ENCODE assay signal across 27 cellular contexts in genomic region chr21:44617071-44617501, GRCh38. TPM values are rescaled to one million over a fixed set of nuclear protein-coding genes. Genes with fewer than 3 reads are reported as not detected.
DNase-seq lines count a peak whose midpoint lies in the region; ATAC-seq and TF ChIP-seq lines count a peak whose summit lies in the region.
"Had no signal": no experiment of that assay in that cellular context is flagged by ENCODE, and none has a peak within 500 bp of the region (broad histone marks: within the 10 kb centered on the region; RNA-seq: fewer than 3 reads in every experiment).

No MANE protein-coding gene starts in this region.

- H3K4me3 Mint-ChIP-seq in CD4-positive, alpha-beta T cell, result no peak overlapping the region
- H3K4me3 Mint-ChIP-seq in chondrocyte (ENCODE audit: unreplicated experiment) (no peak overlapping the region), neural progenitor cell (no peak overlapping the region)
- H3K4me3 Mint-ChIP-seq: activated CD8-positive, alpha-beta T cell treated with anti-CD3 and anti-CD28 coated beads, Interleukin-2, amount 10 ng/mL, durations not matched to agents 7 days and 5 days; natural killer cell treated with Interleukin-12 subunit alpha and Interleukin-12 subunit beta and Interleukin-15 and Interleukin-18, amount 100 ng/mL, for 72 hours had no signal

- H3K4me1 Mint-ChIP-seq in CD4-positive, alpha-beta T cell (ENCODE audit: low read depth), result peaks cover 52% of the 10 kb centered on the region
- H3K4me1 Mint-ChIP-seq in chondrocyte (ENCODE audit: low read depth), result no peaks in the 10 kb centered on the region
- H3K4me1 Mint-ChIP-seq in neural progenitor cell, result no peaks in the 10 kb centered on the region

- H3K9me3 Mint-ChIP-seq in CD4-positive, alpha-beta T cell, result peaks cover 20% of the 10 kb centered on the region
- H3K9me3 Mint-ChIP-seq in chondrocyte (ENCODE audit: low read depth) (peaks cover 17% of the 10 kb centered on the region), neural progenitor cell (peaks cover 34% of the 10 kb centered on the region)

- H3K27me3 ChIP-seq in CD4-positive, alpha-beta T cell (ENCODE audit: control insufficient read depth, insufficient read depth, low read length), result no peaks in the 10 kb centered on the region
- H3K27me3 ChIP-seq in H7 (ENCODE audit: control insufficient read depth, insufficient read depth, low read length) (no peaks in the 10 kb centered on the region), neural progenitor cell (no peaks in the 10 kb centered on the region)
- H3K27me3 ChIP-seq: pancreas, SJCRH30, transverse colon had no signal

- H4K20me1 ChIP-seq in neural progenitor cell (ENCODE audit: low read depth), result no peaks in the 10 kb centered on the region

- H2AFZ ChIP-seq in neural progenitor cell (replicated peaks), result peak overlapping the region; percentile 24
- H2AFZ ChIP-seq: GM23248 had no signal

- H3K27me3 Mint-ChIP-seq in CD4-positive, alpha-beta T cell, result no peaks in the 10 kb centered on the region
- H3K27me3 Mint-ChIP-seq in chondrocyte (ENCODE audit: low read depth) (peaks cover 56% of the 10 kb centered on the region), neural progenitor cell (ENCODE audit: insufficient read depth, low read depth) (peaks cover 2% of the 10 kb centered on the region)

- peaks cover 10% of the 10 kb centered on the region for H3K9me3 ChIP-seq in CD4-positive, alpha-beta T cell (ENCODE audit: control insufficient read depth, low read length)
- H3K9me3 ChIP-seq in neural progenitor cell (ENCODE audit: low read depth), result no peaks in the 10 kb centered on the region
- H3K9me3 ChIP-seq: pancreas had no signal

- H3K4me2 ChIP-seq in neural progenitor cell, result no peak overlapping the region

- intact Hi-C loops in CD4-positive, alpha-beta T cell (cut with DNase I, micrococcal nuclease), result loop anchor here (5.0 to 10.0 kb wide), 3 partner anchors 35 to 105 kb away; partner anchors contain the start of genes KRTAP10-1 (in 1 of the 2) and KRTAP12-4 (in 1 of the 2)

- peaks cover 5% of the 10 kb centered on the region for H3K4me1 ChIP-seq in neural progenitor cell
- H3K4me1 ChIP-seq: pancreas, SJCRH30 had no signal

- no peak for ATAC-seq in CD4-positive, alpha-beta T cell (ENCODE audit: poor library complexity)
- ATAC-seq in GM21515 (IDR thresholded peaks at IDR 0.05; ENCODE audit: unreplicated experiment), result no peak
- ATAC-seq: activated CD4-positive, CD25-positive, alpha-beta regulatory T cell treated with anti-CD3 and anti-CD28 coated beads, Interleukin-2, amount 50 U/mL, for 24 hours; activated CD8-positive, alpha-beta T cell treated with anti-CD3 and anti-CD28 coated beads, Interleukin-2, amount 10 ng/mL, durations not matched to agents 7 days and 5 days; natural killer cell treated with Interleukin-12 subunit alpha and Interleukin-12 subunit beta and Interleukin-15 and Interleukin-18, amount 100 ng/mL, for 72 hours; pancreas had no signal

- H3K79me2 ChIP-seq in neural progenitor cell (ENCODE audit: low read depth), result no peaks in the 10 kb centered on the region

- H3K36me3 Mint-ChIP-seq in CD4-positive, alpha-beta T cell (ENCODE audit: low read depth), result peaks cover 33% of the 10 kb centered on the region
- H3K36me3 Mint-ChIP-seq in chondrocyte (ENCODE audit: low read depth) (peaks cover 7% of the 10 kb centered on the region), neural progenitor cell (no peaks in the 10 kb centered on the region)

- H3K36me3 ChIP-seq in H7 (replicated peaks; ENCODE audit: control insufficient read depth, insufficient read depth, low read length) (no peaks in the 10 kb centered on the region), neural progenitor cell (no peaks in the 10 kb centered on the region)
- H3K36me3 ChIP-seq: pancreas, SJCRH30, spleen, transverse colon had no signal

- no peaks in the 10 kb centered on the region for H3F3A ChIP-seq in neural progenitor cell (ENCODE audit: low read depth)

- peak overlapping the region; percentile 88 for H3K27ac Mint-ChIP-seq in CD4-positive, alpha-beta T cell
- H3K27ac Mint-ChIP-seq in chondrocyte (ENCODE audit: unreplicated experiment) (no peak overlapping the region), neural progenitor cell (no peak overlapping the region)
- H3K27ac Mint-ChIP-seq: activated T-helper 2 cell treated with anti-CD3 and anti-CD28 coated beads, Interferon-gamma antibody, Interleukin-2, Interleukin-4, amounts not matched to agents 10 μg/mL and 5 μg/mL and 100 μg/mL, durations not matched to agents 14 hours and 24 hours and 36 hours had no signal

- H3K27ac ChIP-seq in CD4-positive, alpha-beta T cell (ENCODE audit: low read depth, low read length), result no peak overlapping the region
- no peak overlapping the region for H3K27ac ChIP-seq in neural progenitor cell
- H3K27ac ChIP-seq: dorsolateral prefrontal cortex, GM23248, pancreas, SJCRH30, transverse colon had no signal

- no peak for DNase-seq in CD4-positive, alpha-beta T cell
- DNase-seq in H7 (peak; percentile 63), chondrocyte (ENCODE audit: low spot score) (peak; percentile 75), neural progenitor cell (ENCODE audit: low spot score) (no peak), OCI-M1 (lab: John Stamatoyannopoulos, UW) (no peak), NCI-H774 (lab: John Stamatoyannopoulos, UW) (no peak)
- DNase-seq: activated CD8-positive, alpha-beta T cell treated with anti-CD3 and anti-CD28 coated beads, Interleukin-2, amount 10 ng/mL, durations not matched to agents 7 days and 5 days; C1 segment of cervical spinal cord; cerebellar nuclear complex; dorsolateral prefrontal cortex; EL; GM23248; islet precursor cell; NCI-H1092 treated with DMSO at 0.1 percent for 48 hours; NCI-H187 treated with DMSO at 0.1 percent for 48 hours; retina; SJCRH30; spleen; transverse colon had no signal

- no peak overlapping the region for H3K9ac ChIP-seq in neural progenitor cell
- H3K9ac ChIP-seq: GM23248 had no signal

- POLR2A ChIA-PET in CD4-positive, alpha-beta T cell (lab: Charles Lee), result interaction anchor here (1.4 kb wide), 1 partner anchor 41 kb away, joined by 3 read pairs; the partner anchor contains the start of gene KRTAP12-3

- no peak for TF ChIP-seq CTCF in CD4-positive, alpha-beta T cell (IDR thresholded peaks at IDR 0.05)
- TF ChIP-seq CTCF in chondrocyte (IDR thresholded peaks at IDR 0.05) (no peak), neural progenitor cell (IDR thresholded peaks at IDR 0.05) (no peak)

- CTCF ChIA-PET in CD4-positive, alpha-beta T cell (lab: Charles Lee), result no interaction called here

- H3K4me3 ChIP-seq in H7 (ENCODE audit: insufficient read depth, low read depth, low read length) (no peak overlapping the region), neural progenitor cell (no peak overlapping the region)
- H3K4me3 ChIP-seq: dorsolateral prefrontal cortex, GM23248, pancreas, SJCRH30, spleen, transverse colon had no signal

RNA-seq across cellular contexts. Expression of gene KRTAP10-8, which starts 5.2 kb away (rescaled TPM):
- not detected for total RNA-seq in CD4-positive, alpha-beta T cell
- total RNA-seq in H7 (2014; rRNA removed; shearing (Covaris generic)), result not detected in 2 replicates
- total RNA-seq in chondrocyte (not detected in 3 replicates), neural progenitor cell (ENCODE audit: low replicate concordance) (not detected in 2 replicates)
- total RNA-seq: activated CD8-positive, alpha-beta T cell treated with anti-CD3 and anti-CD28 coated beads, Interleukin-2, amount 10 ng/mL, durations not matched to agents 7 days and 5 days; activated T-helper 2 cell treated with anti-CD3 and anti-CD28 coated beads, Interferon-gamma antibody, Interleukin-2, Interleukin-4, amounts not matched to agents 10 μg/mL and 5 μg/mL and 100 μg/mL, durations not matched to agents 14 hours and 24 hours and 36 hours; dorsolateral prefrontal cortex; GM23248; HT-29; liver; M059J; natural killer cell treated with Interleukin-12 subunit alpha and Interleukin-12 subunit beta and Interleukin-15 and Interleukin-18, amount 100 ng/mL, for 72 hours; pancreas; SJCRH30; spleen; transverse colon had no signal

RNA-seq across cellular contexts. Expression of gene KRTAP10-9, which starts 9.8 kb away (rescaled TPM):
- total RNA-seq in CD4-positive, alpha-beta T cell, result not detected
- total RNA-seq in H7 (2014; rRNA removed; shearing (Covaris generic)), result not detected in 2 replicates
- not detected in 3 replicates for total RNA-seq in chondrocyte
- total RNA-seq in neural progenitor cell (ENCODE audit: low replicate concordance), result not detected in 2 replicates
- total RNA-seq: activated CD8-positive, alpha-beta T cell treated with anti-CD3 and anti-CD28 coated beads, Interleukin-2, amount 10 ng/mL, durations not matched to agents 7 days and 5 days; activated T-helper 2 cell treated with anti-CD3 and anti-CD28 coated beads, Interferon-gamma antibody, Interleukin-2, Interleukin-4, amounts not matched to agents 10 μg/mL and 5 μg/mL and 100 μg/mL, durations not matched to agents 14 hours and 24 hours and 36 hours; dorsolateral prefrontal cortex; GM23248; HT-29; liver; M059J; natural killer cell treated with Interleukin-12 subunit alpha and Interleukin-12 subunit beta and Interleukin-15 and Interleukin-18, amount 100 ng/mL, for 72 hours; pancreas; SJCRH30; spleen; transverse colon had no signal

RNA-seq across cellular contexts. Expression of gene KRTAP10-7, which starts 16.7 kb away (rescaled TPM):
- not detected for total RNA-seq in CD4-positive, alpha-beta T cell
- total RNA-seq in H7 (2014; rRNA removed; shearing (Covaris generic)), result not detected in 2 replicates
- total RNA-seq in chondrocyte, result not detected in 3 replicates
- not detected in 2 replicates for total RNA-seq in neural progenitor cell (ENCODE audit: low replicate concordance)
- total RNA-seq: activated CD8-positive, alpha-beta T cell treated with anti-CD3 and anti-CD28 coated beads, Interleukin-2, amount 10 ng/mL, durations not matched to agents 7 days and 5 days; activated T-helper 2 cell treated with anti-CD3 and anti-CD28 coated beads, Interferon-gamma antibody, Interleukin-2, Interleukin-4, amounts not matched to agents 10 μg/mL and 5 μg/mL and 100 μg/mL, durations not matched to agents 14 hours and 24 hours and 36 hours; dorsolateral prefrontal cortex; GM23248; HT-29; liver; M059J; natural killer cell treated with Interleukin-12 subunit alpha and Interleukin-12 subunit beta and Interleukin-15 and Interleukin-18, amount 100 ng/mL, for 72 hours; pancreas; SJCRH30; spleen; transverse colon had no signal

RNA-seq across cellular contexts. Expression of gene KRTAP10-10, which starts 20.1 kb away (rescaled TPM):
- not detected for total RNA-seq in CD4-positive, alpha-beta T cell
- not detected in 2 replicates for total RNA-seq in H7 (2014; rRNA removed; shearing (Covaris generic))
- total RNA-seq in chondrocyte (not detected in 3 replicates), neural progenitor cell (ENCODE audit: low replicate concordance) (not detected in 2 replicates)
- total RNA-seq: activated CD8-positive, alpha-beta T cell treated with anti-CD3 and anti-CD28 coated beads, Interleukin-2, amount 10 ng/mL, durations not matched to agents 7 days and 5 days; activated T-helper 2 cell treated with anti-CD3 and anti-CD28 coated beads, Interferon-gamma antibody, Interleukin-2, Interleukin-4, amounts not matched to agents 10 μg/mL and 5 μg/mL and 100 μg/mL, durations not matched to agents 14 hours and 24 hours and 36 hours; dorsolateral prefrontal cortex; GM23248; HT-29; liver; M059J; natural killer cell treated with Interleukin-12 subunit alpha and Interleukin-12 subunit beta and Interleukin-15 and Interleukin-18, amount 100 ng/mL, for 72 hours; pancreas; SJCRH30; spleen; transverse colon had no signal

RNA-seq across cellular contexts. Expression of gene KRTAP10-6, which starts 24.8 kb away (rescaled TPM):
- total RNA-seq in CD4-positive, alpha-beta T cell, result not detected
- total RNA-seq in H7 (2014; rRNA removed; shearing (Covaris generic)), result not detected in 2 replicates
- total RNA-seq in chondrocyte (not detected in 3 replicates), neural progenitor cell (ENCODE audit: low replicate concordance) (not detected in 2 replicates)
- total RNA-seq: activated CD8-positive, alpha-beta T cell treated with anti-CD3 and anti-CD28 coated beads, Interleukin-2, amount 10 ng/mL, durations not matched to agents 7 days and 5 days; activated T-helper 2 cell treated with anti-CD3 and anti-CD28 coated beads, Interferon-gamma antibody, Interleukin-2, Interleukin-4, amounts not matched to agents 10 μg/mL and 5 μg/mL and 100 μg/mL, durations not matched to agents 14 hours and 24 hours and 36 hours; dorsolateral prefrontal cortex; GM23248; HT-29; liver; M059J; natural killer cell treated with Interleukin-12 subunit alpha and Interleukin-12 subunit beta and Interleukin-15 and Interleukin-18, amount 100 ng/mL, for 72 hours; pancreas; SJCRH30; spleen; transverse colon had no signal

Comparison
In these comparisons a context has a peak if more than half of its experiments do, and no peak if none do; other contexts are left out.
1. DNase-seq: peak in H7 (single experiment) and chondrocyte (single experiment); none in CD4-positive, alpha-beta T cell (0 of 10), neural progenitor cell (single experiment), OCI-M1 (single experiment) and NCI-H774 (single experiment).